8 cellular contexts compared by ENCODE assay signal in genomic region chr10:51700228-51700835, GRCh38. TPM values are rescaled to one million over a fixed set of nuclear protein-coding genes. Genes with fewer than 3 reads are reported as not detected.
DNase-seq lines count a peak whose midpoint lies in the region; ATAC-seq and TF ChIP-seq lines count a peak whose summit lies in the region.

No MANE protein-coding gene starts in this region.

- no peaks in the 10 kb centered on the region for H3K9me3 Mint-ChIP-seq in brain
- no peaks in the 10 kb centered on the region for H3K9me3 Mint-ChIP-seq in stimulated activated naive B cell treated with anti-CD40 and anti-IgM and Interleukin-4, amounts not matched to agents 10 μg/mL and 1 μg/mL and 100 μg/mL, for 72 hours

- DNase-seq in ELR (ENCODE audit: low read depth) = peak; percentile 5
- DNase-seq in NCI-H2227 treated with DMSO at 0.1 percent for 48 hours (lab: John Stamatoyannopoulos, UW) = peak; percentile 68
- DNase-seq in kidney epithelial cell (ENCODE audit: low read depth) = no peak
- DNase-seq in stimulated activated naive B cell treated with anti-CD40 and anti-IgM and Interleukin-4, amounts not matched to agents 10 μg/mL and 1 μg/mL and 100 μg/mL, for 72 hours = peak; percentile 2
- DNase-seq in NCI-H2029 (lab: John Stamatoyannopoulos, UW) = no peak
- no peak for DNase-seq in GDM1 (lab: John Stamatoyannopoulos, UW)

- TF ChIP-seq CTCF in brain (conservative IDR thresholded peaks at IDR 0.05) = no peak
- TF ChIP-seq CTCF in kidney epithelial cell (IDR thresholded peaks at IDR 0.05; ENCODE audit: insufficient read depth, low read length, poor library complexity, severe bottlenecking) = no peak

- ATAC-seq in stimulated activated naive B cell treated with anti-CD40 and anti-IgM and Interleukin-4, amounts not matched to agents 10 μg/mL and 1 μg/mL and 100 μg/mL, for 72 hours (replicated peaks) = peak in 1 of 2 donors; percentile 25
- ATAC-seq in HG02884 (IDR thresholded peaks at IDR 0.05; ENCODE audit: unreplicated experiment) = no peak

- peak overlapping the region; percentile 98 to 100 (median 99) for H3K4me3 Mint-ChIP-seq in brain
- peak overlapping the region; percentile 93 to 99 for H3K4me3 Mint-ChIP-seq in stimulated activated naive B cell treated with anti-CD40 and anti-IgM and Interleukin-4, amounts not matched to agents 10 μg/mL and 1 μg/mL and 100 μg/mL, for 72 hours

- peak overlapping the region; percentile 100 for H3K27ac Mint-ChIP-seq in brain
- peak overlapping the region; percentile 100 for H3K27ac Mint-ChIP-seq in stimulated activated naive B cell treated with anti-CD40 and anti-IgM and Interleukin-4, amounts not matched to agents 10 μg/mL and 1 μg/mL and 100 μg/mL, for 72 hours

- peaks cover 52% of the 10 kb centered on the region for H3K4me1 Mint-ChIP-seq in brain
- peaks cover 15 to 39% of the 10 kb centered on the region in 2 donors for H3K4me1 Mint-ChIP-seq in stimulated activated naive B cell treated with anti-CD40 and anti-IgM and Interleukin-4, amounts not matched to agents 10 μg/mL and 1 μg/mL and 100 μg/mL, for 72 hours

- peaks cover 11% of the 10 kb centered on the region for H3K27me3 Mint-ChIP-seq in brain
- peaks cover 0 to 8% of the 10 kb centered on the region in 2 donors for H3K27me3 Mint-ChIP-seq in stimulated activated naive B cell treated with anti-CD40 and anti-IgM and Interleukin-4, amounts not matched to agents 10 μg/mL and 1 μg/mL and 100 μg/mL, for 72 hours

- H3K27me3 ChIP-seq in kidney epithelial cell (ENCODE audit: control insufficient read depth, insufficient read depth, low read length) = no peaks in the 10 kb centered on the region

- peak overlapping the region; percentile 89 for H3K4me3 ChIP-seq in kidney epithelial cell (ENCODE audit: low read depth, low read length)

- peaks cover 27% of the 10 kb centered on the region for H3K36me3 Mint-ChIP-seq in brain
- H3K36me3 Mint-ChIP-seq in stimulated activated naive B cell treated with anti-CD40 and anti-IgM and Interleukin-4, amounts not matched to agents 10 μg/mL and 1 μg/mL and 100 μg/mL, for 72 hours = peaks cover 14 to 31% of the 10 kb centered on the region in 2 donors

- H3K36me3 ChIP-seq in kidney epithelial cell (ENCODE audit: control insufficient read depth, insufficient read depth, low read length) = peaks cover 1% of the 10 kb centered on the region

RNA-seq across cellular contexts. Expression of gene CSTF2T, which starts 0.9 kb away (rescaled TPM):
- 16.1 TPM for polyA plus RNA-seq in brain (ENCODE audit: insufficient read depth, low read depth, low replicate concordance)
- total RNA-seq in kidney epithelial cell = 22.9 and 24.8 TPM in 2 replicates

Comparison
In these comparisons a context has a peak if more than half of its experiments do, and no peak if none do; other contexts are left out.
1. DNase-seq: peak in ELR (single experiment), NCI-H2227 treated with DMSO at 0.1 percent for 48 hours (single experiment) and stimulated activated naive B cell treated with anti-CD40 and anti-IgM and Interleukin-4, amounts not matched to agents 10 μg/mL and 1 μg/mL and 100 μg/mL, for 72 hours (single experiment); none in kidney epithelial cell (single experiment), NCI-H2029 (single experiment) and GDM1 (single experiment).